Comparison of ENCODE assay signal across 14 cellular contexts in the genomic region with DNA sequence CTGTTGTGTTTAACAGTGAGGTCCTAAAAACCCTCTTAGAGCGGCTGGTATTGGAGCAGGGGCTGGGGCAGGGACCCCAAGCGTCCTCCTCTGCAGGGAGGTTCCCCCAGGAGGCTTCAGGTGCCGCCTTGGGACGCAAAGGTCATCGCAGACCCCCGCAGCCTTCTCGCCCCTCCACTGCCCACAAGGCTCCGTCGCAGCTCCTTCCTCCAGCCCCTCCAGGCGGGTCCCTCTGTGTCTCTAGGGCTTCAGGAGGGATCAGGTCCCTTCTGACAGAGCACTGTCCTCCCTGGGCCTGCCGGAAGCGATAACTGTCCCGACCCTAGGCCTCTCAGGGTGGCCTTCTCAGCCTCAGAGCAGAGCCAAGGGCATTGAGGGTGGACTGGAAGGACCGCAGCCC. TPM values are rescaled to one million over a fixed set of nuclear protein-coding genes. Genes with fewer than 3 reads are reported as not detected.
DNase-seq lines count a peak whose midpoint lies in the region; ATAC-seq and TF ChIP-seq lines count a peak whose summit lies in the region.
"Had no signal": no experiment of that assay in that cellular context is flagged by ENCODE, and none has a peak within 500 bp of the region (broad histone marks: within the 10 kb centered on the region; RNA-seq: fewer than 3 reads in every experiment).

No MANE protein-coding gene starts in this region.

- no peaks in the 10 kb centered on the region for H3K9me3 Mint-ChIP-seq in activated CD4-positive, alpha-beta T cell treated with anti-CD3 and anti-CD28 coated beads for 36 hours (ENCODE audit: low read depth)
- no peaks in the 10 kb centered on the region for H3K9me3 Mint-ChIP-seq in activated CD4-positive, alpha-beta T cell treated with anti-CD3 and anti-CD28 coated beads, Interleukin-2, amount 10 ng/mL, durations not matched to agents 24 days and 14 days
- no peaks in the 10 kb centered on the region for H3K9me3 Mint-ChIP-seq in stimulated activated naive B cell treated with anti-CD40 and anti-IgM and Interleukin-4, amounts not matched to agents 10 μg/mL and 1 μg/mL and 100 μg/mL, for 72 hours

- H3K27ac Mint-ChIP-seq in activated CD4-positive, alpha-beta T cell treated with anti-CD3 and anti-CD28 coated beads for 36 hours, result peak overlapping the region; percentile 86
- H3K27ac Mint-ChIP-seq in activated CD4-positive, alpha-beta T cell treated with anti-CD3 and anti-CD28 coated beads, Interleukin-2, amount 10 ng/mL, durations not matched to agents 24 days and 14 days, result no peak overlapping the region
- peak overlapping the region; percentile 97 for H3K27ac Mint-ChIP-seq in T-helper 17 cell
- peak overlapping the region; percentile 89 for H3K27ac Mint-ChIP-seq in stimulated activated naive B cell treated with anti-CD40 and anti-IgM and Interleukin-4, amounts not matched to agents 10 μg/mL and 1 μg/mL and 100 μg/mL, for 72 hours
- H3K27ac Mint-ChIP-seq: activated CD8-positive, alpha-beta memory T cell treated with anti-CD3 and anti-CD28 coated beads, Interleukin-2, amount 10 ng/mL, durations not matched to agents 7 days and 5 days had no signal

- POLR2A ChIA-PET in activated CD4-positive, alpha-beta T cell treated with anti-CD3 and anti-CD28 coated beads for 36 hours (lab: Charles Lee), result no interaction called here

- CTCF ChIA-PET in activated CD4-positive, alpha-beta T cell treated with anti-CD3 and anti-CD28 coated beads for 36 hours (lab: Charles Lee), result interaction anchor here (0.6 to 1.3 kb wide), 4 partner anchors 13 to 104 kb away, joined by 3 read pairs; no protein-coding TSS in a partner anchor

- peaks cover 30% of the 10 kb centered on the region for H3K36me3 ChIP-seq in lower lobe of right lung

- DNase-seq in activated CD4-positive, alpha-beta T cell treated with anti-CD3 and anti-CD28 coated beads for 36 hours, result no peak
- no peak for DNase-seq in activated CD4-positive, alpha-beta T cell treated with anti-CD3 and anti-CD28 coated beads, Interleukin-2, amount 10 ng/mL, durations not matched to agents 24 days and 14 days
- no peak for DNase-seq in T-helper 17 cell
- no peak for DNase-seq in lower lobe of right lung
- no peak for DNase-seq in stimulated activated naive B cell treated with anti-CD40 and anti-IgM and Interleukin-4, amounts not matched to agents 10 μg/mL and 1 μg/mL and 100 μg/mL, for 72 hours
- no peak for DNase-seq in iPS-NIHi7 (ENCODE audit: extremely low spot score)
- no peak for DNase-seq in cerebellar nuclear complex (lab: John Stamatoyannopoulos, UW)
- DNase-seq: 8988T; activated CD8-positive, alpha-beta memory T cell treated with anti-CD3 and anti-CD28 coated beads, Interleukin-2, amount 10 ng/mL, durations not matched to agents 7 days and 5 days; cortex of kidney; GDM1; NCI-H1048; pancreas had no signal

- no peaks in the 10 kb centered on the region for H3K27me3 ChIP-seq in lower lobe of right lung (ENCODE audit: low read depth)
- H3K27me3 ChIP-seq: pancreas had no signal

- H3K4me3 ChIP-seq in lower lobe of right lung, result no peak overlapping the region
- H3K4me3 ChIP-seq: pancreas had no signal

- peak overlapping the region; percentile 96 for H3K27ac ChIP-seq in lower lobe of right lung
- H3K27ac ChIP-seq: pancreas had no signal

- intact Hi-C loops in activated CD4-positive, alpha-beta T cell treated with anti-CD3 and anti-CD28 coated beads for 36 hours (cut with DNase I, micrococcal nuclease), result loop anchor here in 1 of 2 experiments (5.0 kb wide), 1 partner anchor 107 kb away; no protein-coding TSS in a partner anchor
- intact Hi-C loops in activated CD4-positive, alpha-beta T cell treated with anti-CD3 and anti-CD28 coated beads, Interleukin-2, amount 10 ng/mL, durations not matched to agents 24 days and 14 days (cut with micrococcal nuclease), result no loop called here
- intact Hi-C loops in lower lobe of right lung (cut with DNase I), result no loop called here

- H3K36me3 Mint-ChIP-seq in activated CD4-positive, alpha-beta T cell treated with anti-CD3 and anti-CD28 coated beads for 36 hours (ENCODE audit: low read depth), result peaks cover 22% of the 10 kb centered on the region
- H3K36me3 Mint-ChIP-seq in activated CD4-positive, alpha-beta T cell treated with anti-CD3 and anti-CD28 coated beads, Interleukin-2, amount 10 ng/mL, durations not matched to agents 24 days and 14 days (ENCODE audit: low read depth), result peaks cover 19% of the 10 kb centered on the region
- peaks cover 3% of the 10 kb centered on the region for H3K36me3 Mint-ChIP-seq in T-helper 17 cell (ENCODE audit: low read depth)
- H3K36me3 Mint-ChIP-seq in stimulated activated naive B cell treated with anti-CD40 and anti-IgM and Interleukin-4, amounts not matched to agents 10 μg/mL and 1 μg/mL and 100 μg/mL, for 72 hours, result peaks cover 38 to 55% of the 10 kb centered on the region in 2 donors

- H3K4me1 Mint-ChIP-seq in activated CD4-positive, alpha-beta T cell treated with anti-CD3 and anti-CD28 coated beads for 36 hours, result peaks cover 64% of the 10 kb centered on the region
- H3K4me1 Mint-ChIP-seq in activated CD4-positive, alpha-beta T cell treated with anti-CD3 and anti-CD28 coated beads, Interleukin-2, amount 10 ng/mL, durations not matched to agents 24 days and 14 days, result peaks cover 45% of the 10 kb centered on the region
- H3K4me1 Mint-ChIP-seq in T-helper 17 cell, result peaks cover 51% of the 10 kb centered on the region
- H3K4me1 Mint-ChIP-seq in stimulated activated naive B cell treated with anti-CD40 and anti-IgM and Interleukin-4, amounts not matched to agents 10 μg/mL and 1 μg/mL and 100 μg/mL, for 72 hours, result peaks cover 40 to 60% of the 10 kb centered on the region in 2 donors

- no peaks in the 10 kb centered on the region for H3K27me3 Mint-ChIP-seq in activated CD4-positive, alpha-beta T cell treated with anti-CD3 and anti-CD28 coated beads for 36 hours
- no peaks in the 10 kb centered on the region for H3K27me3 Mint-ChIP-seq in activated CD4-positive, alpha-beta T cell treated with anti-CD3 and anti-CD28 coated beads, Interleukin-2, amount 10 ng/mL, durations not matched to agents 24 days and 14 days
- H3K27me3 Mint-ChIP-seq in T-helper 17 cell, result no peaks in the 10 kb centered on the region
- H3K27me3 Mint-ChIP-seq in stimulated activated naive B cell treated with anti-CD40 and anti-IgM and Interleukin-4, amounts not matched to agents 10 μg/mL and 1 μg/mL and 100 μg/mL, for 72 hours, result no peaks in the 10 kb centered on the region
- H3K27me3 Mint-ChIP-seq: activated CD8-positive, alpha-beta memory T cell treated with anti-CD3 and anti-CD28 coated beads, Interleukin-2, amount 10 ng/mL, durations not matched to agents 7 days and 5 days had no signal

- no peak for TF ChIP-seq CTCF in lower lobe of right lung (IDR thresholded peaks at IDR 0.05)

- H3K9me3 ChIP-seq in T-helper 17 cell (ENCODE audit: control insufficient read depth, low read length, poor library complexity, severe bottlenecking) (no peaks in the 10 kb centered on the region), lower lobe of right lung (no peaks in the 10 kb centered on the region)
- H3K9me3 ChIP-seq: pancreas had no signal

- no peak overlapping the region for H3K4me3 Mint-ChIP-seq in activated CD4-positive, alpha-beta T cell treated with anti-CD3 and anti-CD28 coated beads for 36 hours
- no peak overlapping the region for H3K4me3 Mint-ChIP-seq in activated CD4-positive, alpha-beta T cell treated with anti-CD3 and anti-CD28 coated beads, Interleukin-2, amount 10 ng/mL, durations not matched to agents 24 days and 14 days
- no peak overlapping the region for H3K4me3 Mint-ChIP-seq in T-helper 17 cell
- no peak overlapping the region for H3K4me3 Mint-ChIP-seq in stimulated activated naive B cell treated with anti-CD40 and anti-IgM and Interleukin-4, amounts not matched to agents 10 μg/mL and 1 μg/mL and 100 μg/mL, for 72 hours
- H3K4me3 Mint-ChIP-seq: activated CD8-positive, alpha-beta memory T cell treated with anti-CD3 and anti-CD28 coated beads, Interleukin-2, amount 10 ng/mL, durations not matched to agents 7 days and 5 days had no signal

- ATAC-seq in activated CD4-positive, alpha-beta T cell treated with anti-CD3 and anti-CD28 coated beads for 36 hours, result no peak
- ATAC-seq in T-helper 17 cell (no peak), lower lobe of right lung (no peak), HG03135 (IDR thresholded peaks at IDR 0.05; ENCODE audit: unreplicated experiment) (no peak)
- ATAC-seq in stimulated activated naive B cell treated with anti-CD40 and anti-IgM and Interleukin-4, amounts not matched to agents 10 μg/mL and 1 μg/mL and 100 μg/mL, for 72 hours (replicated peaks), result no peak
- ATAC-seq: activated CD8-positive, alpha-beta memory T cell treated with anti-CD3 and anti-CD28 coated beads, Interleukin-2, amount 10 ng/mL, durations not matched to agents 7 days and 5 days; pancreas had no signal

- H3K4me1 ChIP-seq in lower lobe of right lung, result peaks cover 52% of the 10 kb centered on the region

RNA-seq across cellular contexts. Expression of gene AP5Z1, which starts 26.1 kb away (rescaled TPM):
- total RNA-seq in activated CD4-positive, alpha-beta T cell treated with anti-CD3 and anti-CD28 coated beads for 36 hours, result 10 to 100 TPM; 21.0 to 26.4 TPM
- 42.2 and 44.4 TPM in 2 replicates for total RNA-seq in activated CD4-positive, alpha-beta T cell treated with anti-CD3 and anti-CD28 coated beads, Interleukin-2, amount 10 ng/mL, durations not matched to agents 24 days and 14 days
- total RNA-seq in T-helper 17 cell (100 to 1,000 TPM in 1 of 2 donors, 10 to 100 TPM in 1; 87.6 to 112 TPM), lower lobe of right lung (50.4 TPM)
